Comparison of ENCODE assay signal across 18 cellular contexts in genomic region chr3:124516333-124516732, GRCh38.
"Had no signal": no experiment of that assay in that cellular context is flagged by ENCODE, and none has a peak within 500 bp of the region (broad histone marks: within the 10 kb centered on the region; RNA-seq: fewer than 3 reads in every experiment).

No MANE protein-coding gene starts in this region.

- DNase-seq: MG63, NCI-H1092, NCI-H1105 treated with DMSO at 0.1 percent for 48 hours, NCI-H1417 treated with DMSO at 0.1 percent for 48 hours, NCI-H146, NCI-H1694 treated with DMSO at 0.1 percent for 48 hours, NCI-H1930, NCI-H2081, NCI-H2107, NCI-H2227 treated with DMSO at 0.1 percent for 48 hours, NCI-H524, NCI-H526 treated with DMSO at 0.1 percent for 48 hours, NCI-H748 treated with DMSO at 0.1 percent for 48 hours, SHP77 had no signal

- H3K36me3 ChIP-seq: MG63 had no signal

- H3K27ac ChIP-seq: HL-60, KMS-11, RWPE1 had no signal

- H3K9ac ChIP-seq: KMS-11 had no signal

- H3K27me3 ChIP-seq: MG63 had no signal

- H3K9me3 ChIP-seq: MG63 had no signal

- H3K4me2 ChIP-seq: KMS-11 had no signal

- H3K4me3 ChIP-seq: K562, MG63 had no signal
